Comparison of ENCODE assay signal across 12 cellular contexts in genomic region chr4:110310795-110311194, GRCh38.
A peak's percentile ranks its signal among the peaks of the same experiment; 100 is the strongest.
DNase-seq lines count a peak whose midpoint lies in the region; ATAC-seq and TF ChIP-seq lines count a peak whose summit lies in the region.
"Had no signal": no experiment of that assay in that cellular context is flagged by ENCODE, and none has a peak within 500 bp of the region (broad histone marks: within the 10 kb centered on the region; RNA-seq: fewer than 3 reads in every experiment).

No MANE protein-coding gene starts in this region.

- H4K20me1 ChIP-seq in osteoblast (ENCODE audit: insufficient read depth, low read length) = no peaks in the 10 kb centered on the region

- TF ChIP-seq CTCF in osteoblast (IDR thresholded peaks at IDR 0.05; ENCODE audit: extremely low read depth, low read depth, low read length) = no peak

- H3K27me3 ChIP-seq in osteoblast (ENCODE audit: insufficient read depth, low read length) = no peaks in the 10 kb centered on the region

- no peaks in the 10 kb centered on the region for H3K9me3 ChIP-seq in osteoblast (ENCODE audit: low read depth, low read length)

- ATAC-seq in GM19351 (IDR thresholded peaks at IDR 0.05; ENCODE audit: unreplicated experiment) (peak; percentile 83), HG02973 (IDR thresholded peaks at IDR 0.05; ENCODE audit: unreplicated experiment) (peak; percentile 84), esophagus mucosa (no peak)

- peak; percentile 51 to 75 for DNase-seq in NOMO-1 (lab: John Stamatoyannopoulos, UW; ENCODE audit: unreplicated experiment in 2 of 2)
- no peak for DNase-seq in osteoblast (ENCODE audit: insufficient read length, low spot score, missing footprints)
- no peak for DNase-seq in hippocampal formation (lab: John Stamatoyannopoulos, UW)
- no peak for DNase-seq in DMS153 (lab: John Stamatoyannopoulos, UW)
- DNase-seq in NCI-H2227 treated with DMSO at 0.1 percent for 48 hours (lab: John Stamatoyannopoulos, UW) = no peak
- DNase-seq: dorsolateral prefrontal cortex; H7; NCI-H2171 treated with DMSO at 0.1 percent for 48 hours; stimulated activated CD4-positive, alpha-beta T cell treated with anti-CD3 and anti-CD28 coated beads, Interleukin-2, amount 100 ng/mL, for 24 hours had no signal

- no peak overlapping the region for H3K27ac ChIP-seq in osteoblast (ENCODE audit: low read depth, low read length)
- H3K27ac ChIP-seq: dorsolateral prefrontal cortex had no signal

- no peaks in the 10 kb centered on the region for H3K36me3 ChIP-seq in osteoblast (ENCODE audit: insufficient read depth, low read length)

- no peaks in the 10 kb centered on the region for H3K79me2 ChIP-seq in osteoblast (ENCODE audit: insufficient read depth, low read length)

- H2AFZ ChIP-seq in osteoblast (ENCODE audit: low read length) = peak overlapping the region; percentile 15

- H3K4me2 ChIP-seq in osteoblast (ENCODE audit: insufficient read depth, low read length) = no peak overlapping the region

- H3K4me1 ChIP-seq in osteoblast (ENCODE audit: insufficient read depth, low read length) = no peaks in the 10 kb centered on the region

- H3K4me3 ChIP-seq in osteoblast (ENCODE audit: insufficient read depth, low read length) = no peak overlapping the region
- H3K4me3 ChIP-seq: dorsolateral prefrontal cortex had no signal

Comparison
In these comparisons a context has a peak if more than half of its experiments do, and no peak if none do; other contexts are left out.
1. DNase-seq: peak in NOMO-1 (2 of 2); none in osteoblast (single experiment), hippocampal formation (0 of 2), DMS153 (single experiment) and NCI-H2227 treated with DMSO at 0.1 percent for 48 hours (single experiment).